Comparison of ENCODE assay signal across 8 cellular contexts in the genomic region with DNA sequence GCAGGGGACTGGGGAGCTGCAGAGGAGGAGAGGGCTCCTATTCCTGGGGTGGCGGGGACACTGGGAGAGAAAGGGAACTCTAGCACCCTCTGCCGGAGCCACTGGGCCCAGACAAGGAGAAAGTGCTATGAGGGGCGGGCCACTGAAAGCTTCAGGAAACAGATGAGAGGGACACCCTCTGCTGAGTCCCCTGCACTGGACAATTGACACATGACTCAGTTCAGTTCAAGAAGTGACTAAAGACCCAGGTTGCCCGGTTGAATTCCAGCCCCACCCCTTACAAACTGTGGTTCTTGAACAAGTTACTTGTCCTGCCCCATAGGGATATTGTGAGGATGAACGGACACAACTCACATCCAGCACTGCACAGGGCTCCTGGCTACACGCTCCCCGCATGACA. TPM values are rescaled to one million over a fixed set of nuclear protein-coding genes. Genes with fewer than 3 reads are reported as not detected.
DNase-seq lines count a peak whose midpoint lies in the region; ATAC-seq lines count a peak whose summit lies in the region.

No MANE protein-coding gene starts in this region.

- no peaks in the 10 kb centered on the region for H3K27me3 ChIP-seq in SJSA1 (replicated peaks)

- no peak overlapping the region for H3K4me3 Mint-ChIP-seq in stimulated activated effector memory CD8-positive, alpha-beta T cell treated with anti-CD3 and anti-CD28 coated beads, Interleukin-12 subunit alpha, Interleukin-12 subunit beta, amount 100 ng/mL, for 72 hours
- H3K4me3 Mint-ChIP-seq in activated T-helper 1 cell treated with anti-CD3 and anti-CD28 coated beads, Interleukin-12 subunit alpha, Interleukin-12 subunit beta, Interleukin-2, Interleukin-4 antibody, amounts not matched to agents 30 ng/mL and 10 ng/mL and 1 ng/mL, durations not matched to agents 14 hours and 24 hours and 36 hours: no peak overlapping the region

- H3K36me3 ChIP-seq in SJSA1: no peaks in the 10 kb centered on the region

- peaks cover 1% of the 10 kb centered on the region for H3K27me3 Mint-ChIP-seq in activated T-helper 1 cell treated with anti-CD3 and anti-CD28 coated beads, Interleukin-12 subunit alpha, Interleukin-12 subunit beta, Interleukin-2, Interleukin-4 antibody, amounts not matched to agents 30 ng/mL and 10 ng/mL and 1 ng/mL, durations not matched to agents 14 hours and 24 hours and 36 hours (ENCODE audit: insufficient read depth)

- DNase-seq in CD1c-positive myeloid dendritic cell (ENCODE audit: extremely low spot score): peak; percentile 61
- peak; percentile 25 for DNase-seq in H4 (ENCODE audit: low spot score)
- DNase-seq in SJSA1 (ENCODE audit: low read depth in 1 of 2, low spot score in 2 of 2): peak; percentile 61 to 75
- peak; percentile 45 for DNase-seq in germinal center (ENCODE audit: low spot score)
- DNase-seq in stimulated activated effector memory CD8-positive, alpha-beta T cell treated with anti-CD3 and anti-CD28 coated beads, Interleukin-12 subunit alpha, Interleukin-12 subunit beta, amount 100 ng/mL, for 72 hours (ENCODE audit: low spot score in 2 of 2): no peak
- DNase-seq in activated T-helper 1 cell treated with anti-CD3 and anti-CD28 coated beads, Interleukin-12 subunit alpha, Interleukin-12 subunit beta, Interleukin-2, Interleukin-4 antibody, amounts not matched to agents 30 ng/mL and 10 ng/mL and 1 ng/mL, durations not matched to agents 14 hours and 24 hours and 36 hours (ENCODE audit: low spot score): no peak
- DNase-seq in activated gamma-delta T cell (lab: John Stamatoyannopoulos, UW): no peak

- H3K4me1 Mint-ChIP-seq in stimulated activated effector memory CD8-positive, alpha-beta T cell treated with anti-CD3 and anti-CD28 coated beads, Interleukin-12 subunit alpha, Interleukin-12 subunit beta, amount 100 ng/mL, for 72 hours: peaks cover 3% of the 10 kb centered on the region
- peaks cover 2% of the 10 kb centered on the region for H3K4me1 Mint-ChIP-seq in activated T-helper 1 cell treated with anti-CD3 and anti-CD28 coated beads, Interleukin-12 subunit alpha, Interleukin-12 subunit beta, Interleukin-2, Interleukin-4 antibody, amounts not matched to agents 30 ng/mL and 10 ng/mL and 1 ng/mL, durations not matched to agents 14 hours and 24 hours and 36 hours (ENCODE audit: low read depth)

- H3K27ac Mint-ChIP-seq in stimulated activated effector memory CD8-positive, alpha-beta T cell treated with anti-CD3 and anti-CD28 coated beads, Interleukin-12 subunit alpha, Interleukin-12 subunit beta, amount 100 ng/mL, for 72 hours: no peak overlapping the region
- no peak overlapping the region for H3K27ac Mint-ChIP-seq in activated T-helper 1 cell treated with anti-CD3 and anti-CD28 coated beads, Interleukin-12 subunit alpha, Interleukin-12 subunit beta, Interleukin-2, Interleukin-4 antibody, amounts not matched to agents 30 ng/mL and 10 ng/mL and 1 ng/mL, durations not matched to agents 14 hours and 24 hours and 36 hours

- no peaks in the 10 kb centered on the region for H3K9me3 ChIP-seq in SJSA1 (replicated peaks)

- no peak overlapping the region for H3K27ac ChIP-seq in SJSA1

- no peaks in the 10 kb centered on the region for H3K9me3 Mint-ChIP-seq in stimulated activated effector memory CD8-positive, alpha-beta T cell treated with anti-CD3 and anti-CD28 coated beads, Interleukin-12 subunit alpha, Interleukin-12 subunit beta, amount 100 ng/mL, for 72 hours
- H3K9me3 Mint-ChIP-seq in activated T-helper 1 cell treated with anti-CD3 and anti-CD28 coated beads, Interleukin-12 subunit alpha, Interleukin-12 subunit beta, Interleukin-2, Interleukin-4 antibody, amounts not matched to agents 30 ng/mL and 10 ng/mL and 1 ng/mL, durations not matched to agents 14 hours and 24 hours and 36 hours: no peaks in the 10 kb centered on the region

- peaks cover 17% of the 10 kb centered on the region for H3K4me1 ChIP-seq in SJSA1 (replicated peaks)

- ATAC-seq in stimulated activated effector memory CD8-positive, alpha-beta T cell treated with anti-CD3 and anti-CD28 coated beads, Interleukin-12 subunit alpha, Interleukin-12 subunit beta, amount 100 ng/mL, for 72 hours: peak; percentile 22
- no peak for ATAC-seq in HG02885 (IDR thresholded peaks at IDR 0.05; ENCODE audit: poor library complexity, unreplicated experiment)

- H3K4me3 ChIP-seq in SJSA1: no peak overlapping the region

- no peaks in the 10 kb centered on the region for H3K36me3 Mint-ChIP-seq in stimulated activated effector memory CD8-positive, alpha-beta T cell treated with anti-CD3 and anti-CD28 coated beads, Interleukin-12 subunit alpha, Interleukin-12 subunit beta, amount 100 ng/mL, for 72 hours
- H3K36me3 Mint-ChIP-seq in activated T-helper 1 cell treated with anti-CD3 and anti-CD28 coated beads, Interleukin-12 subunit alpha, Interleukin-12 subunit beta, Interleukin-2, Interleukin-4 antibody, amounts not matched to agents 30 ng/mL and 10 ng/mL and 1 ng/mL, durations not matched to agents 14 hours and 24 hours and 36 hours (ENCODE audit: low read depth): no peaks in the 10 kb centered on the region

- intact Hi-C loops in activated T-helper 1 cell treated with anti-CD3 and anti-CD28 coated beads, Interleukin-12 subunit alpha, Interleukin-12 subunit beta, Interleukin-2, Interleukin-4 antibody, amounts not matched to agents 30 ng/mL and 10 ng/mL and 1 ng/mL, durations not matched to agents 14 hours and 24 hours and 36 hours (cut with micrococcal nuclease): no loop called here

RNA-seq across cellular contexts. Expression of a gene that starts 5.0 kb away (rescaled TPM):
- not detected in 2 replicates for total RNA-seq in H4 (2014; rRNA removed; shearing (Covaris generic))
- total RNA-seq in SJSA1 (2014; rRNA removed; shearing (Covaris generic)): not detected in 2 replicates
- 0.64 and 0.67 TPM in 2 replicates for total RNA-seq in activated T-helper 1 cell treated with anti-CD3 and anti-CD28 coated beads, Interleukin-12 subunit alpha, Interleukin-12 subunit beta, Interleukin-2, Interleukin-4 antibody, amounts not matched to agents 30 ng/mL and 10 ng/mL and 1 ng/mL, durations not matched to agents 14 hours and 24 hours and 36 hours

RNA-seq across cellular contexts. Expression of a gene that starts 51.8 kb away (rescaled TPM):
- not detected in 2 replicates for total RNA-seq in H4 (2014; rRNA removed; shearing (Covaris generic))
- total RNA-seq in SJSA1 (2014; rRNA removed; shearing (Covaris generic)): not detected in 2 replicates
- not detected in 2 replicates for total RNA-seq in activated T-helper 1 cell treated with anti-CD3 and anti-CD28 coated beads, Interleukin-12 subunit alpha, Interleukin-12 subunit beta, Interleukin-2, Interleukin-4 antibody, amounts not matched to agents 30 ng/mL and 10 ng/mL and 1 ng/mL, durations not matched to agents 14 hours and 24 hours and 36 hours

Comparison
In these comparisons a context has a peak if more than half of its experiments do, and no peak if none do; other contexts are left out.
1. DNase-seq: peak in CD1c-positive myeloid dendritic cell (single experiment), H4 (single experiment), SJSA1 (2 of 2) and germinal center (single experiment); none in stimulated activated effector memory CD8-positive, alpha-beta T cell treated with anti-CD3 and anti-CD28 coated beads, Interleukin-12 subunit alpha, Interleukin-12 subunit beta, amount 100 ng/mL, for 72 hours (0 of 2), activated T-helper 1 cell treated with anti-CD3 and anti-CD28 coated beads, Interleukin-12 subunit alpha, Interleukin-12 subunit beta, Interleukin-2, Interleukin-4 antibody, amounts not matched to agents 30 ng/mL and 10 ng/mL and 1 ng/mL, durations not matched to agents 14 hours and 24 hours and 36 hours (single experiment) and activated gamma-delta T cell (single experiment).